ENCODE assay signal across 15 cellular contexts in the genomic region with DNA sequence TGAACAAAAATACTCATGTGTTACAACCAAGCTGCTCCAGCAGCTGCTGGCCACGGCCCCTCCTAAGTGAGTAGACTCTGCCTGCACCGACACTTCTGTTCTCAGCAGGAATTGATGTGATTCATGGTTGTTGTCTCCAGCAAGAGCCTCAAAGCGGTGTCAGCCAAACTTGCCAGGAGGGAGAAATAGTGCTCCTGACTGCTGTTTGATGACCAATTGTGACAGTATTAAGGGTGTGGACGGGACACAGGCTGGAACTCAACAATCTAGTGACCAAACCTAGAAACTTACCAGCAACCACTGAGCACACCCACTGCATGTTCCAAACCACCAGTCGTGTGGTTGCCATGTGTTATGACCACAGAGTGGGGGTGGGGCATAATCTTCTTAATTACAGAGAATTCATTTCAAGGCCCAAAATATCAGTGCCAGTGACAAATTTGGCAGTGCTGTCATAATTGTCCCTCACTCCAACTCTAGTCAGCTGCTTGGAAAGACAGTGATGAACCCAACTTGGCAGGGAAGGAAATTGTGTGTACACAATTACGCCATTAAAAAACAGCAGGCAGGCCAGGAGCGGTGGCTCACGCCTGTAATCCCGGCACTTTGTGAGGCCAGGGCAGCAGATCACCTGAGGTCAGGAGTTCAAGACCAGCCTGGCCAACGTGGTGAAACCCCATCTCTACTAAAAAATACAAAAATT. TPM values are rescaled to one million over a fixed set of nuclear protein-coding genes. Genes with fewer than 3 reads are reported as not detected.
DNase-seq lines count a peak whose midpoint lies in the region; ATAC-seq and TF ChIP-seq lines count a peak whose summit lies in the region.
"Had no signal": no experiment of that assay in that cellular context is flagged by ENCODE, and none has a peak within 500 bp of the region (broad histone marks: within the 10 kb centered on the region; RNA-seq: fewer than 3 reads in every experiment).

No MANE protein-coding gene starts in this region.

- intact Hi-C loops in gastrocnemius medialis (cut with DNase I; ENCODE audit: low total_unique reads): no loop called here

- no peak overlapping the region for H3K4me2 ChIP-seq in smooth muscle cell

- H3K4me1 ChIP-seq in endodermal cell (ENCODE audit: control insufficient read depth, insufficient read depth, low read length) (no peaks in the 10 kb centered on the region), gastrocnemius medialis (no peaks in the 10 kb centered on the region), smooth muscle cell (ENCODE audit: low read depth) (no peaks in the 10 kb centered on the region)

- H3K9me3 ChIP-seq in endodermal cell (ENCODE audit: control insufficient read depth, low read length): no peaks in the 10 kb centered on the region
- H3K9me3 ChIP-seq in gastrocnemius medialis: no peaks in the 10 kb centered on the region
- no peaks in the 10 kb centered on the region for H3K9me3 ChIP-seq in smooth muscle cell (replicated peaks; ENCODE audit: low read depth)

- H4K20me1 ChIP-seq in smooth muscle cell (ENCODE audit: low read depth): no peaks in the 10 kb centered on the region

- peak; percentile 47 to 76 for ATAC-seq in gastrocnemius medialis
- ATAC-seq: activated T-helper 17 cell treated with anti-CD3 and anti-CD28 coated beads, Interleukin-2, amount 50 U/mL, for 72 hours had no signal

- in situ Hi-C loops in gastrocnemius medialis (cut with MboI; ENCODE audit: low sequenced_read_pairs in 4 of 4): no loop called here

- H3K4me1 Mint-ChIP-seq in endodermal cell: no peaks in the 10 kb centered on the region

- TF ChIP-seq CTCF in endodermal cell (conservative IDR thresholded peaks at IDR 0.05) (no peak), gastrocnemius medialis (IDR thresholded peaks at IDR 0.05 in 4 of 5, conservative IDR thresholded peaks at IDR 0.05 in 1 of 5) (no peak), smooth muscle cell (IDR thresholded peaks at IDR 0.05; ENCODE audit: borderline replicate concordance, insufficient read depth, poor library complexity, severe bottlenecking) (no peak)

- H3K27me3 Mint-ChIP-seq in endodermal cell (ENCODE audit: insufficient read depth): no peaks in the 10 kb centered on the region
- H3K27me3 Mint-ChIP-seq: activated T-helper 17 cell treated with anti-CD3 and anti-CD28 coated beads, Interleukin-2, amount 50 U/mL, for 72 hours had no signal

- WGBS in endodermal cell (ENCODE audit: insufficient coverage in 1 of 2, insufficient read length in 1 of 2), 2 experiments: 76 to 91% methylated on average over 6 to 10 of the region's 10 CpGs
- 85% methylated on average over 10 of the region's 10 CpGs for WGBS in smooth muscle cell (ENCODE audit: low lambda C conversion rate)

- H3K27me3 ChIP-seq in endodermal cell (ENCODE audit: control insufficient read depth, insufficient read depth, low read length, poor library complexity, severe bottlenecking) (no peaks in the 10 kb centered on the region), gastrocnemius medialis (no peaks in the 10 kb centered on the region), smooth muscle cell (ENCODE audit: low read depth) (peaks cover 5% of the 10 kb centered on the region)

- peak; percentile 57 for DNase-seq in GM03348 (ENCODE audit: low spot score)
- DNase-seq in NCI-H446 treated with DMSO at 0.1 percent for 48 hours (lab: John Stamatoyannopoulos, UW): peak; percentile 62
- DNase-seq in endodermal cell: peak; percentile 58
- peak in 1 of 2 donors; percentile 58 for DNase-seq in gastrocnemius medialis
- DNase-seq in NCI-H1436 treated with DMSO at 0.1 percent for 48 hours (lab: John Stamatoyannopoulos, UW): no peak
- no peak for DNase-seq in smooth muscle cell (lab: John Stamatoyannopoulos, UW; ENCODE audit: unreplicated experiment)
- DNase-seq in activated naive CD4-positive, alpha-beta T cell treated with Interleukin-2 at 50 U/mL for 16 hours: no peak
- DNase-seq: activated CD4-positive, CD25-positive, alpha-beta regulatory T cell; caudate nucleus; DMS 273 treated with DMSO at 0.1 percent for 48 hours; effector memory CD4-positive, alpha-beta T cell; mesenchymal stem cell; NCI-H1436 had no signal

- no peaks in the 10 kb centered on the region for H3K79me2 ChIP-seq in smooth muscle cell (ENCODE audit: low read depth)

- no peak for TF ChIP-seq POLR2A in gastrocnemius medialis (IDR thresholded peaks at IDR 0.05)

- no peaks in the 10 kb centered on the region for H3K36me3 Mint-ChIP-seq in endodermal cell (ENCODE audit: low read depth)

- H3F3A ChIP-seq in smooth muscle cell (ENCODE audit: low read depth): no peaks in the 10 kb centered on the region

- no peak overlapping the region for H3K4me3 ChIP-seq in endodermal cell (ENCODE audit: low read length)
- no peak overlapping the region for H3K4me3 ChIP-seq in gastrocnemius medialis
- H3K4me3 ChIP-seq in smooth muscle cell: no peak overlapping the region

- H2AFZ ChIP-seq in smooth muscle cell (ENCODE audit: low read depth): no peak overlapping the region

- H3K27ac Mint-ChIP-seq in endodermal cell: no peak overlapping the region
- H3K27ac Mint-ChIP-seq: activated T-helper 17 cell treated with anti-CD3 and anti-CD28 coated beads, Interleukin-2, amount 50 U/mL, for 72 hours had no signal

- no peaks in the 10 kb centered on the region for H3K9me3 Mint-ChIP-seq in endodermal cell
- H3K9me3 Mint-ChIP-seq: activated T-helper 17 cell treated with anti-CD3 and anti-CD28 coated beads, Interleukin-2, amount 50 U/mL, for 72 hours had no signal

- no peak overlapping the region for H3K4me3 Mint-ChIP-seq in endodermal cell
- H3K4me3 Mint-ChIP-seq: activated T-helper 17 cell treated with anti-CD3 and anti-CD28 coated beads, Interleukin-2, amount 50 U/mL, for 72 hours had no signal

- H3K36me3 ChIP-seq in endodermal cell (ENCODE audit: control insufficient read depth, insufficient read depth, low read length): no peaks in the 10 kb centered on the region
- no peaks in the 10 kb centered on the region for H3K36me3 ChIP-seq in gastrocnemius medialis
- H3K36me3 ChIP-seq in smooth muscle cell (ENCODE audit: low read depth): no peaks in the 10 kb centered on the region

- H3K9ac ChIP-seq in endodermal cell (ENCODE audit: extremely low read depth, low read length, poor library complexity, severe bottlenecking): no peak overlapping the region
- H3K9ac ChIP-seq in smooth muscle cell (ENCODE audit: low read depth): no peak overlapping the region

- H3K27ac ChIP-seq in endodermal cell (ENCODE audit: low read depth, low read length) (no peak overlapping the region), gastrocnemius medialis (peak overlapping the region in 1 of 4 donors; percentile 6), smooth muscle cell (ENCODE audit: low read depth) (no peak overlapping the region)

RNA-seq across cellular contexts. Expression of a gene that starts 30.4 kb away (rescaled TPM):
- total RNA-seq in endodermal cell: 1 to 10 TPM; 4.0 to 8.7 TPM
- polyA plus RNA-seq in endodermal cell (2013, experiment 1 of 2): 16.0 TPM
- 13.9 TPM for polyA plus RNA-seq in endodermal cell (2013, experiment 2 of 2)
- 1 to 10 TPM in 1 of 4 donors, under 1 TPM in 3; 0.41 to 3.3 (median 0.54) TPM for total RNA-seq in gastrocnemius medialis
- 1.1 and 3.2 TPM in 2 replicates for total RNA-seq in smooth muscle cell
- polyA plus RNA-seq in smooth muscle cell: 1.7 and 2.7 TPM in 2 replicates
- polyA plus RNA-seq: neural cell had no signal

Comparison
In these comparisons a context has a peak if more than half of its experiments do, and no peak if none do; other contexts are left out.
1. DNase-seq: peak in GM03348 (single experiment), NCI-H446 treated with DMSO at 0.1 percent for 48 hours (single experiment) and endodermal cell (single experiment); none in NCI-H1436 treated with DMSO at 0.1 percent for 48 hours (single experiment), smooth muscle cell (single experiment) and activated naive CD4-positive, alpha-beta T cell treated with Interleukin-2 at 50 U/mL for 16 hours (single experiment).